Comparison of ENCODE assay signal across 29 cellular contexts in the genomic region with DNA sequence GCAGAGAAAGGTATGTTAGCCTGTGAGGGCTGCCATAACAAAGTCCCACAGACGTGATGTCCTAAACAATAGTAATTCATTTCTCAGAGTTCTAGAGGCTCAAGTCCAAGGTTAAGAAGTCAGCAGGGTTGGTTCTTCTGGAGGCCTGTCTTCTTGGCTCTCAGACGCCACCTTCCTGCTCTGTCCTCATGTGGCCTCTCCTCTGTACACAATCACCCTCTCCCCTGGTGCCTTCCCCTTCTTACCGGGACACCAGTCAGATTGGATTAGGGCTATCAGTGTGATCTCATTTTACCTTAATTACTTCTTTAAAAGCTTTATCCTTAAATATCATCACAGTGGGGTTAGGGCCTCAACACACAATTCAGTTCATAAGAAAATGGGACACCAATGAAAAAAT.
"Had no signal": no experiment of that assay in that cellular context is flagged by ENCODE, and none has a peak within 500 bp of the region (broad histone marks: within the 10 kb centered on the region; RNA-seq: fewer than 3 reads in every experiment).

No MANE protein-coding gene starts in this region.

- H3K4me1 ChIP-seq: ascending aorta, gastroesophageal sphincter had no signal

- H3K27me3 ChIP-seq: ascending aorta, brain microvascular endothelial cell, esophagus squamous epithelium, gastroesophageal sphincter, heart right ventricle, hepatocyte had no signal

- H3K4me3 ChIP-seq: ascending aorta, coronary artery, esophagus squamous epithelium, gastroesophageal sphincter, heart right ventricle, hepatocyte had no signal

- H3K9me3 Mint-ChIP-seq: activated CD4-positive, alpha-beta memory T cell treated with anti-CD3 and anti-CD28 coated beads, Interleukin-2, amount 10 ng/mL, durations not matched to agents 7 days and 5 days; activated naive CD4-positive, alpha-beta T cell treated with anti-CD3 and anti-CD28 coated beads, Interleukin-2, amount 50 U/mL, for 72 hours; activated T-cell treated with anti-CD3 and anti-CD28 coated beads, Interleukin-2, amount 50 U/mL, for 4 hours; central memory CD8-positive, alpha-beta T cell; effector memory CD8-positive, alpha-beta T cell; T-cell had no signal

- H3K27me3 Mint-ChIP-seq: activated CD4-positive, alpha-beta memory T cell treated with anti-CD3 and anti-CD28 coated beads, Interleukin-2, amount 10 ng/mL, durations not matched to agents 7 days and 5 days; activated CD4-positive, alpha-beta T cell treated with anti-CD3 and anti-CD28 coated beads, Interleukin-2, amount 10 ng/mL, durations not matched to agents 7 days and 5 days; activated naive CD4-positive, alpha-beta T cell treated with anti-CD3 and anti-CD28 coated beads, Interleukin-2, amount 10 ng/mL, durations not matched to agents 7 days and 5 days; activated naive CD8-positive, alpha-beta T cell treated with anti-CD3 and anti-CD28 coated beads, Interleukin-2, amount 10 ng/mL, durations not matched to agents 7 days and 5 days; central memory CD8-positive, alpha-beta T cell; effector memory CD8-positive, alpha-beta T cell; T-cell had no signal

- H3K27ac ChIP-seq: ascending aorta, brain microvascular endothelial cell, coronary artery, esophagus squamous epithelium, gastroesophageal sphincter, heart right ventricle, hepatocyte had no signal

- ATAC-seq: activated naive CD4-positive, alpha-beta T cell treated with anti-CD3 and anti-CD28 coated beads, Interleukin-2, amount 50 U/mL, for 72 hours; activated T-cell treated with anti-CD3 and anti-CD28 coated beads, Interleukin-2, amount 50 U/mL, for 4 hours; effector memory CD8-positive, alpha-beta T cell; gastroesophageal sphincter; heart right ventricle; T-cell; WTC11 had no signal

- H3K27ac Mint-ChIP-seq: activated CD4-positive, alpha-beta memory T cell treated with anti-CD3 and anti-CD28 coated beads, Interleukin-2, amount 10 ng/mL, durations not matched to agents 7 days and 5 days; activated CD4-positive, alpha-beta T cell treated with anti-CD3 and anti-CD28 coated beads, Interleukin-2, amount 10 ng/mL, durations not matched to agents 7 days and 5 days; activated naive CD4-positive, alpha-beta T cell treated with anti-CD3 and anti-CD28 coated beads, Interleukin-2, amount 10 ng/mL, durations not matched to agents 7 days and 5 days; activated naive CD8-positive, alpha-beta T cell treated with anti-CD3 and anti-CD28 coated beads, Interleukin-2, amount 10 ng/mL, durations not matched to agents 7 days and 5 days; T-cell; T-helper 1 cell treated with Interleukin-12 subunit alpha and Interleukin-12 subunit beta and Interleukin-4 antibody, amounts not matched to agents 30 μg/mL and 1 μg/mL, for 36 hours; WTC11 had no signal

- H3K4me3 Mint-ChIP-seq: activated CD4-positive, alpha-beta memory T cell treated with anti-CD3 and anti-CD28 coated beads, Interleukin-2, amount 10 ng/mL, durations not matched to agents 7 days and 5 days; activated CD4-positive, alpha-beta T cell treated with anti-CD3 and anti-CD28 coated beads, Interleukin-2, amount 10 ng/mL, durations not matched to agents 7 days and 5 days; activated naive CD4-positive, alpha-beta T cell treated with anti-CD3 and anti-CD28 coated beads, Interleukin-2, amount 10 ng/mL, durations not matched to agents 7 days and 5 days; activated naive CD8-positive, alpha-beta T cell treated with anti-CD3 and anti-CD28 coated beads, Interleukin-2, amount 10 ng/mL, durations not matched to agents 7 days and 5 days; activated T-cell treated with anti-CD3 and anti-CD28 coated beads, Interleukin-2, amount 50 U/mL, for 4 hours; central memory CD8-positive, alpha-beta T cell; effector memory CD8-positive, alpha-beta T cell; T-cell; T-helper 1 cell treated with Interleukin-12 subunit alpha and Interleukin-12 subunit beta and Interleukin-4 antibody, amounts not matched to agents 30 μg/mL and 1 μg/mL, for 36 hours; WTC11 had no signal

- H3K36me3 Mint-ChIP-seq: activated naive CD4-positive, alpha-beta T cell treated with anti-CD3 and anti-CD28 coated beads, Interleukin-2, amount 10 ng/mL, durations not matched to agents 7 days and 5 days; activated naive CD8-positive, alpha-beta T cell treated with anti-CD3 and anti-CD28 coated beads, Interleukin-2, amount 10 ng/mL, durations not matched to agents 7 days and 5 days; T-cell had no signal

- H3K9me3 ChIP-seq: ascending aorta, esophagus squamous epithelium, gastroesophageal sphincter, heart right ventricle had no signal

- H3K36me3 ChIP-seq: ascending aorta, brain microvascular endothelial cell, esophagus squamous epithelium, gastroesophageal sphincter, heart right ventricle had no signal

- DNase-seq: activated CD4-positive, alpha-beta memory T cell treated with anti-CD3 and anti-CD28 coated beads, Interleukin-2, amount 10 ng/mL, durations not matched to agents 7 days and 5 days; activated CD4-positive, alpha-beta T cell treated with anti-CD3 and anti-CD28 coated beads for 1 hour; activated CD4-positive, alpha-beta T cell treated with anti-CD3 and anti-CD28 coated beads for 4 hours; activated CD4-positive, alpha-beta T cell treated with anti-CD3 and anti-CD28 coated beads, Interleukin-2, amount 10 ng/mL, durations not matched to agents 7 days and 5 days; activated CD4-positive, alpha-beta T cell treated with anti-CD3 and anti-CD28 coated beads, Interleukin-2, amount 50 U/mL, for 4 hours; activated CD8-positive, alpha-beta memory T cell treated with anti-CD3 and anti-CD28 coated beads, Interleukin-2, amount 50 U/mL, for 48 hours; activated gamma-delta T cell; activated naive CD4-positive, alpha-beta T cell; activated naive CD4-positive, alpha-beta T cell treated with anti-CD3 and anti-CD28 coated beads, Interleukin-2, amount 10 ng/mL, durations not matched to agents 7 days and 5 days; activated naive CD8-positive, alpha-beta T cell treated with anti-CD3 and anti-CD28 coated beads, Interleukin-2, amount 10 ng/mL, durations not matched to agents 7 days and 5 days; activated T-cell treated with anti-CD3 and anti-CD28 coated beads for 4 hours; activated T-cell treated with anti-CD3 and anti-CD28 coated beads, Interleukin-2, amount 50 U/mL, for 4 hours; brain microvascular endothelial cell; dermis blood vessel endothelial cell; effector CD4-positive, alpha-beta T cell; effector memory CD8-positive, alpha-beta T cell; erythroblast; esophagus squamous epithelium; foreskin melanocyte; heart right ventricle; T-cell had no signal
